Comparison of ENCODE assay signal across 9 cellular contexts in genomic region chr14:28754209-28754985, GRCh38. TPM values are rescaled to one million over a fixed set of nuclear protein-coding genes. Genes with fewer than 3 reads are reported as not detected.
DNase-seq lines count a peak whose midpoint lies in the region; ATAC-seq and TF ChIP-seq lines count a peak whose summit lies in the region.
"Had no signal": no experiment of that assay in that cellular context is flagged by ENCODE, and none has a peak within 500 bp of the region (broad histone marks: within the 10 kb centered on the region; RNA-seq: fewer than 3 reads in every experiment).

No MANE protein-coding gene starts in this region.

- peak; percentile 86 for TF ChIP-seq CTCF in H9 (conservative IDR thresholded peaks at IDR 0.05)
- TF ChIP-seq CTCF in neural progenitor cell (IDR thresholded peaks at IDR 0.05): peak; percentile 90

- H4K5ac ChIP-seq in H9 (ENCODE audit: insufficient read length, low read depth, low read length): no peak overlapping the region

- H3T11ph ChIP-seq in H9 (ENCODE audit: low read length): no peak overlapping the region

- DNase-seq in DMS53 (lab: John Stamatoyannopoulos, UW) (peak; percentile 63), H9 (peak; percentile 35), NCI-H748 (lab: John Stamatoyannopoulos, UW; ENCODE audit: unreplicated experiment) (peak; percentile 80), dedifferentiated amniotic fluid mesenchymal stem cell (ENCODE audit: extremely low spot score) (peak; percentile 51), neural progenitor cell (ENCODE audit: low spot score) (peak; percentile 72), germinal center (ENCODE audit: low spot score) (no peak), mesenteric fat pad (ENCODE audit: low spot score) (no peak)

- H3K4me1 Mint-ChIP-seq in H9 (peaks cover 9 to 36% of the 10 kb centered on the region in 2 experiments), neural progenitor cell (peaks cover 16% of the 10 kb centered on the region)

- no peak overlapping the region for H3K4me3 Mint-ChIP-seq in H9
- no peak overlapping the region for H3K4me3 Mint-ChIP-seq in neural progenitor cell

- no peak overlapping the region for H3K18ac ChIP-seq in H9 (ENCODE audit: insufficient read length, low read depth, low read length)

- H3K23me2 ChIP-seq in H9 (ENCODE audit: insufficient read length, low read depth, low read length, poor library complexity, severe bottlenecking): peaks cover 4% of the 10 kb centered on the region

- H3K27ac ChIP-seq in H9 (ENCODE audit: insufficient read length, low read depth, low read length) (no peak overlapping the region), neural progenitor cell (no peak overlapping the region)

- H3K23ac ChIP-seq in H9 (ENCODE audit: insufficient read length, low read depth, low read length): no peak overlapping the region

- H3K14ac ChIP-seq in H9 (ENCODE audit: insufficient read depth, low read length): no peak overlapping the region

- H3K9me3 ChIP-seq in H9 (ENCODE audit: control insufficient read depth, low read depth, low read length): no peaks in the 10 kb centered on the region
- H3K9me3 ChIP-seq in neural progenitor cell (ENCODE audit: low read depth): no peaks in the 10 kb centered on the region

- H4K91ac ChIP-seq in H9 (ENCODE audit: insufficient read length, low read depth, low read length): no peak overlapping the region

- no peak overlapping the region for H3K4me3 ChIP-seq in neural progenitor cell

- H3K27me3 ChIP-seq in H9 (ENCODE audit: insufficient read depth, low read length): peaks cover 45% of the 10 kb centered on the region
- H3K27me3 ChIP-seq in neural progenitor cell: peaks cover 76% of the 10 kb centered on the region

- no peak overlapping the region for H2AK5ac ChIP-seq in H9 (ENCODE audit: insufficient read length, low read length)

- no peak overlapping the region for H2BK120ac ChIP-seq in H9 (ENCODE audit: low read depth, low read length, poor library complexity, severe bottlenecking)

- no peaks in the 10 kb centered on the region for H3K36me3 Mint-ChIP-seq in H9 (ENCODE audit: insufficient read depth in 1 of 3, low read depth in 3 of 3)
- no peaks in the 10 kb centered on the region for H3K36me3 Mint-ChIP-seq in neural progenitor cell

- no peaks in the 10 kb centered on the region for H3K79me2 ChIP-seq in H9 (ENCODE audit: insufficient read depth, low read length)
- no peaks in the 10 kb centered on the region for H3K79me2 ChIP-seq in neural progenitor cell (ENCODE audit: low read depth)

- H3K79me1 ChIP-seq in H9 (ENCODE audit: insufficient read depth, low read depth, low read length, poor library complexity, severe bottlenecking): no peaks in the 10 kb centered on the region

- H3K4me1 ChIP-seq in H9 (ENCODE audit: insufficient read depth, low read length) (peaks cover 5% of the 10 kb centered on the region; the same call in 1 of the 2 replicates), neural progenitor cell (peaks cover 7% of the 10 kb centered on the region)

- H3K9ac ChIP-seq in H9 (ENCODE audit: extremely low read depth, insufficient read length, low read length) (no peak overlapping the region), neural progenitor cell (no peak overlapping the region)

- WGBS in H9 (ENCODE audit: extremely low coverage, insufficient read length, low lambda C conversion rate): no CpG with 5 or more reads among the region's 9 CpGs

- no peak overlapping the region for H2BK5ac ChIP-seq in H9 (ENCODE audit: insufficient read length, low read length)

- H3K4ac ChIP-seq in H9 (ENCODE audit: low read depth, low read length): no peak overlapping the region

- no peak overlapping the region for H2BK15ac ChIP-seq in H9 (ENCODE audit: low read depth, low read length)

- no peak overlapping the region for H2BK20ac ChIP-seq in H9 (ENCODE audit: low read depth, low read length, poor library complexity, severe bottlenecking)

- no peak overlapping the region for H3K27ac Mint-ChIP-seq in H9
- no peak overlapping the region for H3K27ac Mint-ChIP-seq in neural progenitor cell

- H3K36me3 ChIP-seq in neural progenitor cell: no peaks in the 10 kb centered on the region

- peaks cover 10% of the 10 kb centered on the region for H3F3A ChIP-seq in neural progenitor cell (ENCODE audit: low read depth)

- no peak overlapping the region for H2BK12ac ChIP-seq in H9 (ENCODE audit: insufficient read length, low read depth, low read length)

- H2AFZ ChIP-seq in H9 (ENCODE audit: low read length) (no peak overlapping the region), neural progenitor cell (replicated peaks) (no peak overlapping the region)

- H3K9me3 Mint-ChIP-seq in H9 (peaks cover 2 to 5% of the 10 kb centered on the region in 2 experiments; a peak in 3 of 5 replicates), neural progenitor cell (no peaks in the 10 kb centered on the region)

- H4K20me1 ChIP-seq in H9 (ENCODE audit: control insufficient read depth, insufficient read depth, insufficient read length) (no peaks in the 10 kb centered on the region), neural progenitor cell (ENCODE audit: low read depth) (peaks cover 27% of the 10 kb centered on the region)

- H3K4me2 ChIP-seq in H9 (ENCODE audit: insufficient read depth, insufficient read length, low read length): no peak overlapping the region
- H3K4me2 ChIP-seq in neural progenitor cell: no peak overlapping the region

- H3K27me3 Mint-ChIP-seq in H9 (ENCODE audit: low read depth) (peaks cover 60% of the 10 kb centered on the region), neural progenitor cell (ENCODE audit: insufficient read depth, low read depth) (peaks cover 53% of the 10 kb centered on the region)

- H3K56ac ChIP-seq in H9 (ENCODE audit: insufficient read length, low read depth, low read length): no peak overlapping the region

- no peak overlapping the region for H4K8ac ChIP-seq in H9 (replicated peaks; ENCODE audit: insufficient read length, low read depth, low read length)

- no peak for ATAC-seq in HG03469 (IDR thresholded peaks at IDR 0.05; ENCODE audit: unreplicated experiment)

RNA-seq across cellular contexts. Expression of gene FOXG1, which starts 12.2 kb away (rescaled TPM):
- total RNA-seq in H9 (2021) (0.07 and 0.11 TPM in 2 replicates), neural progenitor cell (ENCODE audit: low replicate concordance) (0.69 and 1.5 TPM in 2 replicates), mesenteric fat pad (not detected)
- total RNA-seq: T-helper 2 cell treated with Interferon-gamma antibody and Interleukin-4, amounts not matched to agents 100 ng/mL and 5 ng/mL, for 36 hours had no signal

Comparison
In these comparisons a context has a peak if more than half of its experiments do, and no peak if none do; other contexts are left out.
1. DNase-seq: peak in DMS53 (single experiment), H9 (single experiment), NCI-H748 (single experiment), dedifferentiated amniotic fluid mesenchymal stem cell (single experiment) and neural progenitor cell (single experiment); none in germinal center (single experiment) and mesenteric fat pad (single experiment).